Comparison of ENCODE assay signal across 23 cellular contexts in genomic region chr17:6381526-6382135, GRCh38. TPM values are rescaled to one million over a fixed set of nuclear protein-coding genes. Genes with fewer than 3 reads are reported as not detected.
"Had no signal": no experiment of that assay in that cellular context is flagged by ENCODE, and none has a peak within 500 bp of the region (broad histone marks: within the 10 kb centered on the region; RNA-seq: fewer than 3 reads in every experiment).

No MANE protein-coding gene starts in this region.

- H3K4me3 Mint-ChIP-seq: activated CD4-positive, alpha-beta memory T cell treated with anti-CD3 and anti-CD28 coated beads, Interleukin-2, amount 10 ng/mL, durations not matched to agents 7 days and 5 days; activated naive CD4-positive, alpha-beta T cell treated with anti-CD3 and anti-CD28 coated beads for 36 hours; activated T-cell treated with anti-CD3 and anti-CD28 coated beads, Interleukin-2, amount 50 U/mL, for 4 hours; nephron had no signal

- H3K27ac Mint-ChIP-seq: activated CD4-positive, alpha-beta memory T cell treated with anti-CD3 and anti-CD28 coated beads, Interleukin-2, amount 10 ng/mL, durations not matched to agents 7 days and 5 days; activated naive CD4-positive, alpha-beta T cell treated with anti-CD3 and anti-CD28 coated beads for 36 hours; nephron; progenitor cell of endocrine pancreas had no signal

- H3K9me3 Mint-ChIP-seq: activated T-cell treated with anti-CD3 and anti-CD28 coated beads, Interleukin-2, amount 50 U/mL, for 4 hours had no signal

- H3K4me1 Mint-ChIP-seq: activated CD4-positive, alpha-beta memory T cell treated with anti-CD3 and anti-CD28 coated beads, Interleukin-2, amount 10 ng/mL, durations not matched to agents 7 days and 5 days; nephron had no signal

- H3K4me1 ChIP-seq: body of pancreas had no signal

- H3K27ac ChIP-seq: body of pancreas, epithelial cell of prostate had no signal

- H3K9me3 ChIP-seq: body of pancreas had no signal

- H3K27me3 ChIP-seq: body of pancreas had no signal

- H3K4me3 ChIP-seq: body of pancreas, lung had no signal

- DNase-seq: activated CD4-positive, alpha-beta memory T cell treated with anti-CD3 and anti-CD28 coated beads, Interleukin-2, amount 10 ng/mL, durations not matched to agents 7 days and 5 days; activated CD4-positive, alpha-beta T cell treated with anti-CD3 and anti-CD28 coated beads for 48 hours; activated CD4-positive, CD25-positive, alpha-beta regulatory T cell; activated naive CD4-positive, alpha-beta T cell treated with anti-CD3 and anti-CD28 coated beads for 36 hours; activated T-cell treated with anti-CD3 and anti-CD28 coated beads, Interleukin-2, amount 50 U/mL, for 4 hours; body of pancreas; caudate nucleus; foreskin melanocyte; hypothalamus; islet precursor cell; left colon; midbrain; stimulated activated CD4-positive, alpha-beta T cell treated with anti-CD3 and anti-CD28 coated beads, Interleukin-12 subunit alpha, Interleukin-12 subunit beta, amount 100 ng/mL, for 4 hours; stimulated activated CD4-positive, alpha-beta T cell treated with anti-CD3 and anti-CD28 coated beads, Interleukin-1b, Interleukin-23, amount 100 ng/mL, for 48 hours; stimulated activated CD8-positive, alpha-beta memory T cell treated with anti-CD3 and anti-CD28 coated beads, Interleukin-4, amount 100 ng/mL, for 48 hours; stimulated activated naive CD4-positive, alpha-beta T cell; T-helper 9 cell had no signal

RNA-seq across cellular contexts. Expression of gene AIPL1, which starts 53.3 kb away (rescaled TPM):
- total RNA-seq: activated CD4-positive, alpha-beta memory T cell treated with anti-CD3 and anti-CD28 coated beads, Interleukin-2, amount 10 ng/mL, durations not matched to agents 7 days and 5 days; activated naive CD4-positive, alpha-beta T cell treated with anti-CD3 and anti-CD28 coated beads for 36 hours; activated T-cell treated with anti-CD3 and anti-CD28 coated beads, Interleukin-2, amount 50 U/mL, for 4 hours; body of pancreas; dermis microvascular lymphatic vessel endothelial cell; left colon; lung; progenitor cell of endocrine pancreas; ureter had no signal
- polyA plus RNA-seq: lung had no signal
